17 cellular contexts compared by ENCODE assay signal in the genomic region with DNA sequence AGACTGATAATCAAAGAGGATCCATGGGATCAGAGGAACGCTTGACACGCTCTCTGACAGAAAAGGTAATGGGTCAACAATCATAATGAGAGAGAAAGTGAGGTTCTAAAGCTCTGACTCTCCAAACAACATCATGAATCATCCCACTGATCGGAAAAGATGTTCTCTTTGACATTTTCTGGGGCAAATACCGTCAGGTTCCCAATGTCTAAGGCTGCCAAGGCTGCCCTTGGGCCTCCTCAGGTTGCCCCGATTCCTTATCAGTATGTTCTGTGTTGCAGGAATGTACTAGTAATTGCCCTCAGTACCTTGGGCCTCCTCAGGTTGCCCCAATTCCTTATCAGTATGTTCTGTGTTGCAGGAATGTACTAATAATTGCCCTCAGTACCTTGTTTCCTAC.
"Had no signal": no experiment of that assay in that cellular context is flagged by ENCODE, and none has a peak within 500 bp of the region (broad histone marks: within the 10 kb centered on the region; RNA-seq: fewer than 3 reads in every experiment).

No MANE protein-coding gene starts in this region.

- H3K27me3 Mint-ChIP-seq: activated B cell treated with CpG ODN at 0.5 μM for 24 hours; activated CD8-positive, alpha-beta memory T cell treated with anti-CD3 and anti-CD28 coated beads, Interleukin-2, amount 10 ng/mL, durations not matched to agents 7 days and 5 days had no signal

- H3K4me1 Mint-ChIP-seq: activated B cell treated with CpG ODN at 0.5 μM for 24 hours, mesothelial cell of epicardium, neural crest cell had no signal

- H3K27ac ChIP-seq: gastrocnemius medialis, prostate gland, spleen, tibial artery had no signal

- H3K9me3 Mint-ChIP-seq: activated B cell treated with CpG ODN at 0.5 μM for 24 hours; activated naive CD4-positive, alpha-beta T cell treated with anti-CD3 and anti-CD28 coated beads for 36 hours; mesothelial cell of epicardium; neural crest cell had no signal

- ATAC-seq: activated CD8-positive, alpha-beta memory T cell treated with anti-CD3 and anti-CD28 coated beads, Interleukin-2, amount 10 ng/mL, durations not matched to agents 7 days and 5 days; gastrocnemius medialis; heart right ventricle had no signal

- H3K4me1 ChIP-seq: prostate gland had no signal

- H3K4me3 Mint-ChIP-seq: activated B cell treated with CpG ODN at 0.5 μM for 24 hours; activated CD8-positive, alpha-beta memory T cell treated with anti-CD3 and anti-CD28 coated beads, Interleukin-2, amount 10 ng/mL, durations not matched to agents 7 days and 5 days; activated naive CD4-positive, alpha-beta T cell treated with anti-CD3 and anti-CD28 coated beads for 36 hours; mesothelial cell of epicardium; neural crest cell had no signal

- H3K9me3 ChIP-seq: adrenal gland, gastrocnemius medialis, heart right ventricle, lower lobe of right lung, prostate gland, spleen, tibial artery had no signal

- H3K4me3 ChIP-seq: adrenal gland, gastrocnemius medialis, heart right ventricle, lower lobe of right lung, prostate gland, spleen, tibial artery had no signal

- DNase-seq: activated B cell treated with CpG ODN at 0.5 μM for 24 hours; activated CD8-positive, alpha-beta memory T cell treated with anti-CD3 and anti-CD28 coated beads, Interleukin-2, amount 10 ng/mL, durations not matched to agents 7 days and 5 days; activated naive CD4-positive, alpha-beta T cell treated with anti-CD3 and anti-CD28 coated beads for 36 hours; activated T-cell treated with anti-CD3 and anti-CD28 coated beads, Interleukin-2, amount 50 U/mL, for 1 hour; gastrocnemius medialis; heart right ventricle; left colon; lower lobe of right lung; SHP77 treated with DMSO at 0.1 percent for 48 hours; spleen; T-helper 2 cell; tibial artery had no signal

- H3K36me3 ChIP-seq: prostate gland had no signal

- H3K27me3 ChIP-seq: adrenal gland, gastrocnemius medialis, heart right ventricle, spleen, tibial artery had no signal

- H3K27ac Mint-ChIP-seq: activated B cell treated with CpG ODN at 0.5 μM for 24 hours; activated CD8-positive, alpha-beta memory T cell treated with anti-CD3 and anti-CD28 coated beads, Interleukin-2, amount 10 ng/mL, durations not matched to agents 7 days and 5 days; mesothelial cell of epicardium had no signal

- FAIRE-seq: islet of Langerhans had no signal
